2 cellular contexts compared by ENCODE assay signal in genomic region chr10:23490115-23490514, GRCh38.
TF ChIP-seq lines count a peak whose summit lies in the region.

No MANE protein-coding gene starts in this region.

TF ChIP-seq in A549, 52 proteins besides CTCF, POLR2A, EP300 and RAD21:
- TF ChIP-seq SREBF2 (IDR thresholded peaks at IDR 0.05), result no peak
- no peak for TF ChIP-seq GATA3 (IDR thresholded peaks at IDR 0.05; ENCODE audit: borderline replicate concordance)
- peak; percentile 46 for TF ChIP-seq MAFK (IDR thresholded peaks at IDR 0.05; ENCODE audit: partially characterized antibody)

TF ChIP-seq in K562, 482 proteins besides CTCF, POLR2A, EP300 and RAD21:
- TF ChIP-seq KLF1 (tag; IDR thresholded peaks at IDR 0.05) (no peak), ZNF316 (IDR thresholded peaks at IDR 0.05) (peak; percentile 58; the same call in 1 of the 2 replicates)
